ENCODE assay signal across 8 cellular contexts in the genomic region with DNA sequence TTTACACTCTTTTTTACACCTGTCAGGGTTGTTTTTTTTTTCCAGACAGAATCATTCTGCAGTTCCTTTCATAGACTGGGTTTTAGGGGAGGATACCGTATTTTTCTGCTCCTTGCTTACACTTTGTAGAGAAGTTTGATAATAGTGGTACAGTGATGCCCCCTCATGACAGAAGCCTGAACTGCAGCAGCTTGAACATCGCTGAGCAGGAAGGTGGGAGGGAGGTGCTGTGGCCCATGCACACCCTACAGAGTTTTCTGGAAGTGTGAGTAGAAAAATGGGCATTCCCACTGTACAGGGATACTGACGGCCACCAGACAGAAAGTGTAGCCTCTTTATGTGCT. TPM values are rescaled to one million over a fixed set of nuclear protein-coding genes. Genes with fewer than 3 reads are reported as not detected.
DNase-seq lines count a peak whose midpoint lies in the region; ATAC-seq and TF ChIP-seq lines count a peak whose summit lies in the region.

No MANE protein-coding gene starts in this region.

- no peaks in the 10 kb centered on the region for H3K79me2 ChIP-seq in PC-3 (ENCODE audit: low read length)

- CTCF ChIA-PET in PC-3 (lab: Charles Lee) = interaction anchor here (0.7 to 2.0 kb wide), 5 partner anchors 92 to 254 kb away, joined by 4 to 11 read pairs (median 5); a partner anchor contains a TSS

- no peaks in the 10 kb centered on the region for H3K9me2 ChIP-seq in PC-3 (replicated peaks; ENCODE audit: low read length)

- no peaks in the 10 kb centered on the region for H3K9me3 ChIP-seq in PC-3 (ENCODE audit: low read length)

- H2AFZ ChIP-seq in PC-3 (ENCODE audit: low read length) = peak overlapping the region; percentile 84

- H3K4me1 ChIP-seq in PC-3 (ENCODE audit: insufficient read depth, low read length) = no peaks in the 10 kb centered on the region

- no peaks in the 10 kb centered on the region for H3K36me3 ChIP-seq in PC-3 (ENCODE audit: low read depth, low read length)

- POLR2A ChIA-PET in PC-3 (lab: Charles Lee; ENCODE audit: unreplicated experiment) = no interaction called here

- H3K9ac ChIP-seq in PC-3 (ENCODE audit: low read length) = no peak overlapping the region

- H3F3A ChIP-seq in PC-3 (ENCODE audit: low read length, unreplicated experiment) = no peaks in the 10 kb centered on the region

- in situ Hi-C loops in Caki2 (cut with HindIII; ENCODE audit: low pct_unique_long_range_greater_than_20kb, low sequenced_read_pairs) = no loop called here

- TF ChIP-seq CTCF in GM20000 (IDR thresholded peaks at IDR 0.05; ENCODE audit: extremely low read depth, missing control alignments) = peak; percentile 56
- peak; percentile 78 for TF ChIP-seq CTCF in PC-3 (conservative IDR thresholded peaks at IDR 0.05; ENCODE audit: low read depth, low read length)
- peak; percentile 79 for TF ChIP-seq CTCF in fibroblast of the aortic adventitia (IDR thresholded peaks at IDR 0.05; ENCODE audit: insufficient read depth, low read length)

- peak overlapping the region; percentile 96 for H3K4me2 ChIP-seq in PC-3 (ENCODE audit: low read length)

- H3K27me3 ChIP-seq in PC-3 (ENCODE audit: low read length) = no peaks in the 10 kb centered on the region

- H4K20me1 ChIP-seq in PC-3 (ENCODE audit: low read length) = no peaks in the 10 kb centered on the region

- BruUV-seq in PC-3 (replicated peaks; lab: Mats Ljungman, UMichigan) = no TSS peak

- ATAC-seq in PC-3 = peak; percentile 90

- DNase-seq in Caki2 (ENCODE audit: low read depth) = peak; percentile 72
- DNase-seq in GM20000 (ENCODE audit: low spot score) = peak; percentile 32
- DNase-seq in HS-5 (ENCODE audit: low read depth) = peak; percentile 43
- DNase-seq in PC-3 = peak; percentile 88
- peak; percentile 84 to 86 for DNase-seq in activated T-cell treated with anti-CD3 and anti-CD28 coated beads, Interleukin-2, amount 50 U/mL, for 48 hours
- peak; percentile 82 for DNase-seq in fibroblast of the aortic adventitia (ENCODE audit: low read depth)
- DNase-seq in nucleus accumbens (lab: John Stamatoyannopoulos, UW) = peak in 49 of 56 donors; percentile 0 to 86 (median 31)
- DNase-seq in substantia nigra (lab: John Stamatoyannopoulos, UW) = peak in 42 of 49 donors; percentile 0 to 64 (median 34)

- intact Hi-C loops in PC-3 (cut with micrococcal nuclease) = loop anchor here (1.0 to 5.0 kb wide), 5 partner anchors 67 to 512 kb away; a partner anchor contains a TSS

- peak overlapping the region; percentile 65 for H3K4me3 ChIP-seq in PC-3 (ENCODE audit: low read length)
- H3K4me3 ChIP-seq in fibroblast of the aortic adventitia (ENCODE audit: low read depth, low read length) = no peak overlapping the region

- no peak overlapping the region for H3K27ac ChIP-seq in PC-3 (ENCODE audit: low read length)
- no peak overlapping the region for H3K27ac ChIP-seq in substantia nigra (ENCODE audit: low read depth, low read length, poor library complexity, severe bottlenecking)

RNA-seq across cellular contexts. Expression of a gene that starts 54.5 kb away (rescaled TPM):
- total RNA-seq in Caki2 (2014; rRNA removed; shearing (Covaris generic); ENCODE audit: low replicate concordance) = not detected in 2 replicates
- 0.04 TPM in 1 of 2 replicates, not detected in the other for total RNA-seq in PC-3 (2014; rRNA removed)
- total RNA-seq in fibroblast of the aortic adventitia (ENCODE audit: low replicate concordance) = 0.27 and 0.57 TPM in 2 replicates

Comparison
In these comparisons a context has a peak if more than half of its experiments do, and no peak if none do; other contexts are left out.
1. DNase-seq: peak in every context shown above with its lines; median percentile 88 in PC-3; 85 in activated T-cell treated with anti-CD3 and anti-CD28 coated beads, Interleukin-2, amount 50 U/mL, for 48 hours; 82 in fibroblast of the aortic adventitia; 72 in Caki2; 43 in HS-5; 34 in substantia nigra; 32 in GM20000; 31 in nucleus accumbens.